8 cellular contexts compared by ENCODE assay signal in genomic region chr15:31387483-31388118, GRCh38.
A peak's percentile ranks its signal among the peaks of the same experiment; 100 is the strongest.
DNase-seq lines count a peak whose midpoint lies in the region; ATAC-seq and FAIRE-seq lines count a peak whose summit lies in the region.

No MANE protein-coding gene starts in this region.

- no peaks in the 10 kb centered on the region for H3K27me3 ChIP-seq in small intestine (ENCODE audit: control insufficient read depth in 2 of 2, insufficient read depth in 2 of 2, low read length in 2 of 2)

- peak overlapping the region; percentile 27 to 78 for H3K27ac ChIP-seq in small intestine (ENCODE audit: low read depth in 1 of 2, low read length in 1 of 2)

- ATAC-seq in T-cell (replicated peaks in 1 of 4) (peak; percentile 26 to 51 (median 31)), GM21717 (IDR thresholded peaks at IDR 0.05; ENCODE audit: unreplicated experiment) (no peak)

- CTCF ChIA-PET in T-cell (lab: Charles Lee) = interaction anchor here (1.0 kb wide), 3 partner anchors 20 to 100 kb away, joined by 3 to 12 read pairs (median 3); no protein-coding TSS in a partner anchor

- peak; percentile 64 for DNase-seq in Jurkat, Clone E6-1 (ENCODE audit: low read depth, low spot score)
- DNase-seq in T-cell (peak in 7 of 34 experiments; percentile 22 to 46 (median 33)), fibroblast of peridontal ligament (ENCODE audit: extremely low read depth) (peak; percentile 26), small intestine (peak; percentile 57), inferior parietal cortex (ENCODE audit: extremely low spot score) (no peak), EL (no peak), RCC 7860 (ENCODE audit: low spot score) (no peak)

- POLR2A ChIA-PET in T-cell (lab: Charles Lee) = interaction anchor here (0.7 to 0.9 kb wide), 2 partner anchors 15 to 23 kb away, joined by 4 to 5 read pairs; no protein-coding TSS in a partner anchor

- peaks cover 0 to 4% of the 10 kb centered on the region in 2 donors for H3K4me1 ChIP-seq in small intestine (ENCODE audit: control insufficient read depth in 2 of 2, insufficient read depth in 1 of 2, low read depth in 1 of 2, low read length in 1 of 2)

- no peak for FAIRE-seq in small intestine (lab: Jason Lieb, UNC)
- FAIRE-seq in RCC 7860 (lab: Jason Lieb, UNC) = no peak

- H3K27ac Mint-ChIP-seq in T-cell = peak overlapping the region; percentile 87 to 98

- H3K36me3 ChIP-seq in small intestine (ENCODE audit: control insufficient read depth in 2 of 2, insufficient read depth in 2 of 2, low read length in 2 of 2) = no peaks in the 10 kb centered on the region

- peaks cover 68 to 73% (median 72%) of the 10 kb centered on the region in 3 donors for H3K4me1 Mint-ChIP-seq in T-cell

- no peaks in the 10 kb centered on the region for H3K9me3 ChIP-seq in small intestine (ENCODE audit: control insufficient read depth, low read depth)

- 11 to 37% (median 20%) methylated on average over 6 of the region's 6 CpGs for WGBS in small intestine, 3 donors

- peaks cover 2% of the 10 kb centered on the region for H3K36me3 Mint-ChIP-seq in T-cell

- no peaks in the 10 kb centered on the region for H3K27me3 Mint-ChIP-seq in T-cell

- peak overlapping the region; percentile 58 to 81 (median 77) for H3K4me3 Mint-ChIP-seq in T-cell

- peaks cover 0 to 5% (median 0%) of the 10 kb centered on the region in 3 donors for H3K9me3 Mint-ChIP-seq in T-cell

- H3K4me3 ChIP-seq in Jurkat, Clone E6-1 (ENCODE audit: low read length) = no peak overlapping the region
- no peak overlapping the region for H3K4me3 ChIP-seq in small intestine (ENCODE audit: low read depth in 1 of 2, low read length in 2 of 2)

Comparison
In these comparisons a context has a peak if more than half of its experiments do, and no peak if none do; other contexts are left out.
1. DNase-seq: peak in Jurkat, Clone E6-1 (single experiment), fibroblast of peridontal ligament (single experiment) and small intestine (single experiment); none in inferior parietal cortex (single experiment), EL (single experiment) and RCC 7860 (single experiment).